ENCODE assay signal across 1 cellular context in the genomic region with DNA sequence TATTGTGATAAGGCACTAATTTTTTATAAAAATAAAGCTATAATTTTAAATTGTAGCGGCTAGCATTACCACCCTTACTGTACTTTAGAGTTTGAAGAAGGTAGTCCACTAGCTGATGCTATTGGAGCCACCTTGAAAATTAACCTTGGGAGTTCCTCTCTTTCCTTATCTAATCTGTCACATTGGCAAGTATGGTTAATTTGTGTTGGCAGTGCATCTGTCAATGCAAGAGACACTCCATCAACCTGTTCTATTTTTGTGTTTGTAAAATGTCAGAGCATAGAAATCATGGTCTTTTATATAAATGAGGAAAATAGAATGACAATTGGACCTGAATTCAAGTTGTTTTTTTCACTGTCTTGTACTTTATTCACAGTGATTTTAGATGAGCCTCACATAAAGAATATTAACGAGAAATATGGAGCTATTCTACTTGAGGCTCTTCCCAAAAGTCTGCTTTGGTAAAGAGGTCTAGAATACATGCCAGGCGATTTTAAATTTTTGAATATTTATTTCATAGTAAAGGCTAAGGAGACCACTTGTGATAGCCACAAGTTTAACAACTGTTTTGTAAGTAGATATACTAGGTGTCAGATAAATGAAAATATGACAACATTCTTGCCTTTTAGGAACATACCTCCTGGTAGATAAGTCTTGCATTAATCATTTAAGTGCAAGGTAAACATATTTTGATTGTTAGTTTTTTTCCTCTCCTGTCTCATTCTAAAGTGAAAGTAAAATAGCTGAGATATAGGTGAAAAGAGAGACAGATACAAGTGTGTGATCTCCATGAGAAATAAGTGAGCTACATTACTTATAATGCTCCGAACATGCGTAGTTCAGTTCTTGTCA.
TF ChIP-seq lines count a peak whose summit lies in the region.

No MANE protein-coding gene starts in this region.

TF ChIP-seq in HepG2, 621 proteins besides CTCF, POLR2A, EP300 and RAD21:
- TF ChIP-seq CBFB (CRISPR knock-in tag; IDR thresholded peaks at IDR 0.05) (no peak), ZNF256 (CRISPR knock-in tag; conservative IDR thresholded peaks at IDR 0.05) (no peak), ZFP62 (CRISPR knock-in tag; IDR thresholded peaks at IDR 0.05) (no peak), GABPA (IDR thresholded peaks at IDR 0.05; ENCODE audit: low read depth, low read length) (no peak), GABPA (CRISPR knock-in tag; IDR thresholded peaks at IDR 0.05; ENCODE audit: low read depth) (no peak), GZF1 (CRISPR knock-in tag; IDR thresholded peaks at IDR 0.05) (no peak), MAFF (IDR thresholded peaks at IDR 0.05; ENCODE audit: low read depth, low read length) (0 out of 2 replicates have a peak, but pooled peaks have one; percentile 4), NPAS2 (CRISPR knock-in tag; IDR thresholded peaks at IDR 0.05; ENCODE audit: borderline replicate concordance) (no peak), HHEX (CRISPR knock-in tag; IDR thresholded peaks at IDR 0.05) (no peak), ZNF878 (CRISPR knock-in tag; IDR thresholded peaks at IDR 0.05) (no peak), MAFK (conservative IDR thresholded peaks at IDR 0.05 in 1 of 2, IDR thresholded peaks at IDR 0.05 in 1 of 2; ENCODE audit: low read length in 2 of 2) (peak in 1 of 2 experiments; percentile 21; a peak in 1 of 4 replicates), ZNF7 (CRISPR knock-in tag; IDR thresholded peaks at IDR 0.05) (no peak), SP2 (CRISPR knock-in tag; IDR thresholded peaks at IDR 0.05) (no peak), ZIK1 (CRISPR knock-in tag; IDR thresholded peaks at IDR 0.05; ENCODE audit: borderline replicate concordance, low read depth) (no peak), CHD4 (IDR thresholded peaks at IDR 0.05; ENCODE audit: borderline replicate concordance, low read length) (no peak)
- TF ChIP-seq, protein P1, sequence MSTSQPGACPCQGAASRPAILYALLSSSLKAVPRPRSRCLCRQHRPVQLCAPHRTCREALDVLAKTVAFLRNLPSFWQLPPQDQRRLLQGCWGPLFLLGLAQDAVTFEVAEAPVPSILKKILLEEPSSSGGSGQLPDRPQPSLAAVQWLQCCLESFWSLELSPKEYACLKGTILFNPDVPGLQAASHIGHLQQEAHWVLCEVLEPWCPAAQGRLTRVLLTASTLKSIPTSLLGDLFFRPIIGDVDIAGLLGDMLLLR (CRISPR knock-in tag; IDR thresholded peaks at IDR 0.05), result no peak
- TF ChIP-seq, protein P2, sequence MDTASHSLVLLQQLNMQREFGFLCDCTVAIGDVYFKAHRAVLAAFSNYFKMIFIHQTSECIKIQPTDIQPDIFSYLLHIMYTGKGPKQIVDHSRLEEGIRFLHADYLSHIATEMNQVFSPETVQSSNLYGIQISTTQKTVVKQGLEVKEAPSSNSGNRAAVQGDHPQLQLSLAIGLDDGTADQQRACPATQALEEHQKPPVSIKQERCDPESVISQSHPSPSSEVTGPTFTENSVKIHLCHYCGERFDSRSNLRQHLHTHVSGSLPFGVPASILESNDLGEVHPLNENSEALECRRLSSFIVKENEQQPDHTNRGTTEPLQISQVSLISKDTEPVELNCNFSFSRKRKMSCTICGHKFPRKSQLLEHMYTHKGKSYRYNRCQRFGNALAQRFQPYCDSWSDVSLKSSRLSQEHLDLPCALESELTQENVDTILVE (CRISPR knock-in tag; IDR thresholded peaks at IDR 0.05), result no peak
- TF ChIP-seq, protein P3, sequence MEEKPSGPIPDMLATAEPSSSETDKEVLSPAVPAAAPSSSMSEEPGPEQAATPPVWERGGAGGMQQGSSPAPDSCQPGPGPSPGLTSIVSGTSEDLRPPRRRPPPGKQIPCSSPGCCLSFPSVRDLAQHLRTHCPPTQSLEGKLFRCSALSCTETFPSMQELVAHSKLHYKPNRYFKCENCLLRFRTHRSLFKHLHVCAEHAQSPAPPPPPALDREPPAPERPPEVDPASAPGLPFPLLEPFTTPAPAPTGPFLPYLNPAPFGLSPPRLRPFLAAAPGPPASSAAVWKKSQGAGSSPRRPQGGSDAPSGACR (CRISPR knock-in tag; IDR thresholded peaks at IDR 0.05), result no peak
- TF ChIP-seq, protein P4, sequence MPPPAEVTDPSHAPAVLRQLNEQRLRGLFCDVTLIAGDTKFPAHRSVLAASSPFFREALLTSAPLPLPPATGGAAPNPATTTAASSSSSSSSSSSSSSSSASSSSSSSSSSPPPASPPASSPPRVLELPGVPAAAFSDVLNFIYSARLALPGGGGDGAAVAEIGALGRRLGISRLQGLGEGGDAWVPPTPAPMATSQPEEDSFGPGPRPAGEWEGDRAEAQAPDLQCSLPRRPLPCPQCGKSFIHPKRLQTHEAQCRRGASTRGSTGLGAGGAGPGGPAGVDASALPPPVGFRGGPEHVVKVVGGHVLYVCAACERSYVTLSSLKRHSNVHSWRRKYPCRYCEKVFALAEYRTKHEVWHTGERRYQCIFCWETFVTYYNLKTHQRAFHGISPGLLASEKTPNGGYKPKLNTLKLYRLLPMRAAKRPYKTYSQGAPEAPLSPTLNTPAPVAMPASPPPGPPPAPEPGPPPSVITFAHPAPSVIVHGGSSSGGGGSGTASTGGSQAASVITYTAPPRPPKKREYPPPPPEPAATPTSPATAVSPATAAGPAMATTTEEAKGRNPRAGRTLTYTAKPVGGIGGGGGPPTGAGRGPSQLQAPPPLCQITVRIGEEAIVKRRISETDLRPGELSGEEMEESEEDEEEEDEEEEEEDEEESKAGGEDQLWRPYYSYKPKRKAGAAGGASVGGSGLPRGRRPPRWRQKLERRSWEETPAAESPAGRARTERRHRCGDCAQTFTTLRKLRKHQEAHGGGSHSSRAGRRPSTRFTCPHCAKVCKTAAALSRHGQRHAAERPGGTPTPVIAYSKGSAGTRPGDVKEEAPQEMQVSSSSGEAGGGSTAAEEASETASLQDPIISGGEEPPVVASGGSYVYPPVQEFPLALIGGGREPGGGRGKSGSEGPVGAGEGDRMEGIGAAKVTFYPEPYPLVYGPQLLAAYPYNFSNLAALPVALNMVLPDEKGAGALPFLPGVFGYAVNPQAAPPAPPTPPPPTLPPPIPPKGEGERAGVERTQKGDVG (CRISPR knock-in tag; IDR thresholded peaks at IDR 0.05; ENCODE audit: borderline replicate concordance), result no peak
